In the genomic region with DNA sequence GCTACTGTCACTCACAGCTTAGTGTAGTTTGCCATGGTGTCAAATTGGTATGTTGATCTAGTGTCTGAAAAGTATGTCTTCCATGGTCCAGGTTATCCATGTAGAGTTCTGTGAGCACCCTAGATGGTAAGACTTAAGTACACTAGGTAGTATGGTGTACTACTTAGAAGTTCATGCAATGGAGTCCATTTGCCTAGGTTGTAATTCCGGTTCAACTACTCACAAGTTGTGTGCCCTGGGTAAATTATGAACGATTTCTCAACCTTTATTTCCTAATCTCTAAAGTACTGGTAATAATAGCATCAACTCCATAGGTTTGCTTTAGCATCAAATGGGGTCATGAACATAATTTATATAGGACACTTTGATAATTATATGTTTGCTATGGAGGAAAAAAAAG, we compare ENCODE assay signal across 34 cellular contexts.
"Had no signal": no experiment of that assay in that cellular context is flagged by ENCODE, and none has a peak within 500 bp of the region (broad histone marks: within the 10 kb centered on the region; RNA-seq: fewer than 3 reads in every experiment).

No MANE protein-coding gene starts in this region.

- H3K9me3 ChIP-seq: MG63 had no signal

- H3K27ac ChIP-seq: KMS-11 had no signal

- DNase-seq: Karpas-422, Kasumi-1, MG63, MM.1S, MV-4-11, NCI-H1048, NCI-H1092, NCI-H1092 treated with DMSO at 0.1 percent for 48 hours, NCI-H1105, NCI-H1105 treated with DMSO at 0.1 percent for 48 hours, NCI-H1417, NCI-H1417 treated with DMSO at 0.1 percent for 48 hours, NCI-H1436, NCI-H1436 treated with DMSO at 0.1 percent for 48 hours, NCI-H146, NCI-H1694, NCI-H1694 treated with DMSO at 0.1 percent for 48 hours, NCI-H187, NCI-H187 treated with DMSO at 0.1 percent for 48 hours, NCI-H1930, NCI-H2029, NCI-H2029 treated with DMSO at 0.1 percent for 48 hours, NCI-H2081, NCI-H2107, NCI-H2171, NCI-H2171 treated with DMSO at 0.1 percent for 48 hours, NCI-H2227 treated with DMSO at 0.1 percent for 48 hours, NCI-H226, NCI-H345, NCI-H446, NCI-H446 treated with DMSO at 0.1 percent for 48 hours, NCI-H510A, NCI-H524 had no signal

- H3K27me3 ChIP-seq: MG63 had no signal

- H3K36me3 ChIP-seq: MG63 had no signal

- H3K4me3 ChIP-seq: MG63 had no signal
